7 cellular contexts compared by ENCODE assay signal in genomic region chr1:5391725-5392124, GRCh38.
"Had no signal": no experiment of that assay in that cellular context is flagged by ENCODE, and none has a peak within 500 bp of the region (broad histone marks: within the 10 kb centered on the region; RNA-seq: fewer than 3 reads in every experiment).

No MANE protein-coding gene starts in this region.

- H3K27ac ChIP-seq: GM23248, HL-60 had no signal

- H3K9me3 ChIP-seq: HAP-1 had no signal

- DNase-seq: GM23248, GOT3, H7, HFFc6, KBM-7 had no signal

- H2AFZ ChIP-seq: GM23248 had no signal

- H3K9ac ChIP-seq: GM23248 had no signal

- H3K4me3 ChIP-seq: GM23248, HAP-1 had no signal

- H3K36me3 ChIP-seq: HAP-1 had no signal

- H3K4me1 ChIP-seq: HAP-1 had no signal
